19 cellular contexts compared by ENCODE assay signal in the genomic region with DNA sequence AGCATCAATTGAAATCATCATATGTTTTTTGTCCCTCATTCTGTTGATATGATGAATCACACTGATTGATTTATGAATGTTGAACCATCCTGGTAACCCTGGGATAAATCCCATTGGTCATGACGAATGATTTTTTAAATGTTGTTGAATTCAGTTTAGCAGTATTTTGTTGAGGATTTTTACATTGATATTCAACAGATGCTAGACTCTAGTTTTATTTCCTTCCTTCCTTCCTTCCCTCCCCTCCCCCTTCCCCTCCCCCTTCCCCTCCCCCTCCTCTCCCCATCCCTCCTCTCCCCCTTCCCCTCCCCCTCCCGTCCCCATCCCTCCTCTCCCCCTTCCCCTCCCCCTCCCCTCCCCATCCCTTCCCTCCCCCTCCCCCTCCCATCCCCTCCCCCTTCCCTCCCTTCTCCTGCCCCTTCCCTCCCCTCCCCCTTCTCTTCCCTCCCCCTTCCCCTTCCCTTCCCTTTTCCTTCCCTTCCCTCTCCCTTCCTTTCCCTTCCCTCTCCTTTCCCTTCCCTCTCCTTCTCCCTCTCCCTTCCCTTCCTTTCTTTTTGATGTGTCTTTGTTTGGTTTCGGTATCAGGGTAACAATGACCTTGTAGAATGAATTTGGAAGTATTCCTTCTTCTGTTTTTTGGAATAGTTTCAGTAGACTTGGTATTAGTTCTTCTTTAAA.
DNase-seq lines count a peak whose midpoint lies in the region; ATAC-seq, FAIRE-seq and TF ChIP-seq lines count a peak whose summit lies in the region.
"Had no signal": no experiment of that assay in that cellular context is flagged by ENCODE, and none has a peak within 500 bp of the region (broad histone marks: within the 10 kb centered on the region; RNA-seq: fewer than 3 reads in every experiment).

No MANE protein-coding gene starts in this region.

- no peak overlapping the region for H3K4me3 ChIP-seq in HEK293 (ENCODE audit: low read depth, low read length)
- no peak overlapping the region for H3K4me3 ChIP-seq in K562
- H3K4me3 ChIP-seq: BLaER1 had no signal

- 95% methylated on average over 2 of the region's 3 CpGs for WGBS in K562 (ENCODE audit: insufficient coverage, low coverage, missing lambda C conversion rate)

- no peaks in the 10 kb centered on the region for H4K20me1 ChIP-seq in K562 (replicated peaks; ENCODE audit: control insufficient read depth, insufficient read depth, low read length)
- H4K20me1 ChIP-seq: BLaER1 had no signal

- TF ChIP-seq EP300 in K562 (IDR thresholded peaks at IDR 0.05; ENCODE audit: low read length), result no peak

- H3K79me2 ChIP-seq in K562 (ENCODE audit: control insufficient read depth, insufficient read depth, low read length), result no peaks in the 10 kb centered on the region

- CTCF ChIA-PET in HEK293 (lab: Yijun Ruan, JAX) (interaction anchor here (0.5 kb wide), 1 partner anchor 89 kb away, joined by 4 read pairs; no protein-coding TSS in a partner anchor), K562 (lab: Yijun Ruan, JAX; ENCODE audit: low intra/inter-chr PET ratio) (no interaction called here)

- no peak for TF ChIP-seq RAD21 in K562 (CRISPR knock-in tag; conservative IDR thresholded peaks at IDR 0.05 in 1 of 2, IDR thresholded peaks at IDR 0.05 in 1 of 2)

- H3K27me3 ChIP-seq in K562 (ENCODE audit: control insufficient read depth in 2 of 2, insufficient read depth in 2 of 2, low read length in 2 of 2), result no peaks in the 10 kb centered on the region
- H3K27me3 ChIP-seq: BE2C, BLaER1 had no signal

- intact Hi-C loops in K562 (cut with micrococcal nuclease), result no loop called here

- BruUV-seq in K562 (replicated peaks; lab: Mats Ljungman, UMichigan), result no TSS peak

- H3K4me1 ChIP-seq in HEK293 (ENCODE audit: control insufficient read depth, insufficient read depth, low read length) (no peaks in the 10 kb centered on the region), K562 (replicated peaks in 1 of 2; ENCODE audit: control insufficient read depth in 2 of 2, insufficient read depth in 2 of 2, low read length in 2 of 2) (no peaks in the 10 kb centered on the region)
- H3K4me1 ChIP-seq: BE2C, BLaER1 had no signal

- H3K36me3 Mint-ChIP-seq in stimulated activated effector memory CD8-positive, alpha-beta T cell treated with anti-CD3 and anti-CD28 coated beads, Interleukin-12 subunit alpha, Interleukin-12 subunit beta, amount 100 ng/mL, for 72 hours, result peaks cover 34% of the 10 kb centered on the region

- no peak for TF ChIP-seq POLR2A in K562 (conservative IDR thresholded peaks at IDR 0.05)

- H3K9me3 Mint-ChIP-seq in stimulated activated effector memory CD8-positive, alpha-beta T cell treated with anti-CD3 and anti-CD28 coated beads, Interleukin-12 subunit alpha, Interleukin-12 subunit beta, amount 100 ng/mL, for 72 hours, result peaks cover 8% of the 10 kb centered on the region
- H3K9me3 Mint-ChIP-seq: CD8-positive, alpha-beta memory T cell had no signal

- H3K4me1 Mint-ChIP-seq in stimulated activated effector memory CD8-positive, alpha-beta T cell treated with anti-CD3 and anti-CD28 coated beads, Interleukin-12 subunit alpha, Interleukin-12 subunit beta, amount 100 ng/mL, for 72 hours, result no peaks in the 10 kb centered on the region

- no peak overlapping the region for H2AFZ ChIP-seq in K562 (ENCODE audit: low read depth, low read length)

- H3K36me3 ChIP-seq in HEK293 (ENCODE audit: control insufficient read depth in 2 of 2, insufficient read depth in 1 of 2, low read length in 2 of 2), result peaks cover 0 to 22% of the 10 kb centered on the region in 2 experiments; a peak in 2 of 3 replicates
- peaks cover 34% of the 10 kb centered on the region for H3K36me3 ChIP-seq in K562 (ENCODE audit: control insufficient read depth, insufficient read depth, low read length)

- DNase-seq in D721Med (ENCODE audit: insufficient read length, low spot score) (no peak), K562 (ENCODE audit: extremely low read depth in 1 of 4, low spot score in 3 of 4) (no peak)
- no peak for DNase-seq in stimulated activated effector memory CD8-positive, alpha-beta T cell treated with anti-CD3 and anti-CD28 coated beads, Interleukin-12 subunit alpha, Interleukin-12 subunit beta, amount 100 ng/mL, for 72 hours (ENCODE audit: low spot score in 2 of 2)
- DNase-seq: 8988T; ACHN; BE2C; C1 segment of cervical spinal cord; CD4-positive, alpha-beta memory T cell; CD4-positive, CD25-positive, alpha-beta regulatory T cell; CD8-positive, alpha-beta memory T cell; COR-L47; DMS79 treated with DMSO at 0.1 percent for 48 hours; GF-D8 had no signal

- FAIRE-seq in D721Med (lab: Jason Lieb, UNC) (peak; percentile 63), K562 (lab: Jason Lieb, UNC) (no peak)
- FAIRE-seq: GM12891 had no signal

- POLR2A ChIA-PET in HEK293 (lab: Yijun Ruan, JAX) (no interaction called here), K562 (lab: Yijun Ruan, JAX) (no interaction called here)

- no peak overlapping the region for H3K4me3 Mint-ChIP-seq in stimulated activated effector memory CD8-positive, alpha-beta T cell treated with anti-CD3 and anti-CD28 coated beads, Interleukin-12 subunit alpha, Interleukin-12 subunit beta, amount 100 ng/mL, for 72 hours
- H3K4me3 Mint-ChIP-seq: CD14-positive monocyte; CD4-positive, alpha-beta memory T cell; CD4-positive, CD25-positive, alpha-beta regulatory T cell; CD8-positive, alpha-beta memory T cell had no signal

- no peak overlapping the region for H3K4me2 ChIP-seq in K562 (ENCODE audit: insufficient read depth, low read length)
- H3K4me2 ChIP-seq: BLaER1 had no signal

- H3K27ac ChIP-seq in HEK293 (ENCODE audit: extremely low read depth, low read depth, low read length) (no peak overlapping the region), K562 (ENCODE audit: extremely low read depth, low read depth, low read length) (no peak overlapping the region)
- H3K27ac ChIP-seq: BLaER1 had no signal

- no peaks in the 10 kb centered on the region for H3K9me1 ChIP-seq in K562 (ENCODE audit: control insufficient read depth, insufficient read depth, low read length)

- no peak overlapping the region for H3K9ac ChIP-seq in K562 (ENCODE audit: insufficient read depth in 1 of 2, low read depth in 2 of 2, low read length in 2 of 2)
- H3K9ac ChIP-seq: BLaER1 had no signal

- no peak overlapping the region for H3K27ac Mint-ChIP-seq in stimulated activated effector memory CD8-positive, alpha-beta T cell treated with anti-CD3 and anti-CD28 coated beads, Interleukin-12 subunit alpha, Interleukin-12 subunit beta, amount 100 ng/mL, for 72 hours
- H3K27ac Mint-ChIP-seq: CD14-positive monocyte; CD4-positive, alpha-beta memory T cell; CD4-positive, CD25-positive, alpha-beta regulatory T cell had no signal

- H3K9me3 ChIP-seq in HEK293 (ENCODE audit: control insufficient read depth, insufficient read depth, low read depth, low read length) (no peaks in the 10 kb centered on the region), K562 (replicated peaks; ENCODE audit: control insufficient read depth, insufficient read depth, low read depth, low read length) (no peaks in the 10 kb centered on the region)
- H3K9me3 ChIP-seq: BE2C had no signal

- in situ Hi-C loops in K562 (cut with MboI), result no loop called here

- ATAC-seq in K562 (no peak), GM18858 (IDR thresholded peaks at IDR 0.05; ENCODE audit: unreplicated experiment) (no peak), GM19328 (IDR thresholded peaks at IDR 0.05; ENCODE audit: unreplicated experiment) (no peak)
- ATAC-seq in stimulated activated effector memory CD8-positive, alpha-beta T cell treated with anti-CD3 and anti-CD28 coated beads, Interleukin-12 subunit alpha, Interleukin-12 subunit beta, amount 100 ng/mL, for 72 hours, result no peak

- TF ChIP-seq CTCF in D721Med (IDR thresholded peaks at IDR 0.05; ENCODE audit: insufficient read depth, missing control alignments) (no peak), HEK293 (tag by site-specific recombination; IDR thresholded peaks at IDR 0.05) (no peak), K562 (IDR thresholded peaks at IDR 0.05 in 2 of 3, conservative IDR thresholded peaks at IDR 0.05 in 1 of 3; ENCODE audit: insufficient read depth in 2 of 3, low read depth in 1 of 3, low read length in 3 of 3) (no peak)

TF ChIP-seq in HEK293, 187 proteins besides CTCF, POLR2A, EP300 and RAD21 (continues in another document):
- TF ChIP-seq PRDM1 (tag by site-specific recombination; IDR thresholded peaks at IDR 0.05), result peak; percentile 65
- TF ChIP-seq, protein P1, sequence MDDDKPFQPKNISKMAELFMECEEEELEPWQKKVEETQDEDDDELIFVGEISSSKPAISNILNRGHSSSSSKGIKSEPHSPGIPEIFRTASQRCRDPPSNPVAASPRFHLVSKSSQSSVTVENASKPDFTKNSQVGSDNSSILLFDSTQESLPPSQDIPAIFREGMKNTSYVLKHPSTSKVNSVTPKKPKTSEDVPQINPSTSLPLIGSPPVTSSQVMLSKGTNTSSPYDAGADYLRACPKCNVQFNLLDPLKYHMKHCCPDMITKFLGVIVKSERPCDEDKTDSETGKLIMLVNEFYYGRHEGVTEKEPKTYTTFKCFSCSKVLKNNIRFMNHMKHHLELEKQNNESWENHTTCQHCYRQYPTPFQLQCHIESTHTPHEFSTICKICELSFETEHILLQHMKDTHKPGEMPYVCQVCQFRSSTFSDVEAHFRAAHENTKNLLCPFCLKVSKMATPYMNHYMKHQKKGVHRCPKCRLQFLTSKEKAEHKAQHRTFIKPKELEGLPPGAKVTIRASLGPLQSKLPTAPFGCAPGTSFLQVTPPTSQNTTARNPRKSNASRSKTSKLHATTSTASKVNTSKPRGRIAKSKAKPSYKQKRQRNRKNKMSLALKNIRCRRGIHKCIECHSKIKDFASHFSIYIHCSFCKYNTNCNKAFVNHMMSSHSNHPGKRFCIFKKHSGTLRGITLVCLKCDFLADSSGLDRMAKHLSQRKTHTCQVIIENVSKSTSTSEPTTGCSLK (tag by site-specific recombination; IDR thresholded peaks at IDR 0.05), result no peak

TF ChIP-seq in K562, 482 proteins besides CTCF, POLR2A, EP300 and RAD21 (continues in another document):
- no peak for TF ChIP-seq ZKSCAN3 (CRISPR knock-in tag; IDR thresholded peaks at IDR 0.05)
- TF ChIP-seq RBM15 (IDR thresholded peaks at IDR 0.05; ENCODE audit: insufficient read depth, low read length), result no peak
- 0 out of 4 replicates have a peak, but pooled peaks of 1 of the 2 experiments have one; percentile 10 for TF ChIP-seq KDM1A (IDR thresholded peaks at IDR 0.05)
- no peak for TF ChIP-seq RNF2 (IDR thresholded peaks at IDR 0.05)
- no peak for TF ChIP-seq SP1 (CRISPR knock-in tag; IDR thresholded peaks at IDR 0.05)
- TF ChIP-seq SREBF2 (CRISPR knock-in tag; IDR thresholded peaks at IDR 0.05), result no peak
- no peak for TF ChIP-seq PRMT5 (CRISPR knock-in tag; IDR thresholded peaks at IDR 0.05)
- TF ChIP-seq PHB2 (IDR thresholded peaks at IDR 0.05; ENCODE audit: low read depth), result no peak
- TF ChIP-seq IRF2 (CRISPR knock-in tag; IDR thresholded peaks at IDR 0.05), result no peak
- TF ChIP-seq PCBP2 (IDR thresholded peaks at IDR 0.05; ENCODE audit: low read depth, low read length, poor library complexity, severe bottlenecking), result peak; percentile 96
